Comparison of ENCODE assay signal across 31 cellular contexts in the genomic region with DNA sequence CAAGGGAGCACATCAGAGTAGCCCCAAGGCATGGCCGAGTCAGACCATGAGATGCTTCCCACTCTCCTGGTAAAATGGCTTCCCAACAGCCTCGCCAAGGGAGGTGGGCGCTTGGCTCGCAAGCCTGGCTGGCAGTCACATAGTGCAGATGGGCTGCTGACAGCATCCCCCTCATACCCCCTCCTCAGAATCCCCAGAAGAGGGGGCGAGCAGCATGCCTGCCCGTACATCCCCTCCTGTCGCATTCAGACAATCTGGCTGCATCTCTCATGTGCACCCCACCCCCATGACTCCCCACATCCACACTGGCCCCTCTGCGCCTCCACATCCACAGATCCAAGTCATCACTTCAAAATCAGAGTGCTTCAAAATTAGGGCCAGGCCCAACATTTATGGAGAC. TPM values are rescaled to one million over a fixed set of nuclear protein-coding genes. Genes with fewer than 3 reads are reported as not detected.
"Had no signal": no experiment of that assay in that cellular context is flagged by ENCODE, and none has a peak within 500 bp of the region (broad histone marks: within the 10 kb centered on the region; RNA-seq: fewer than 3 reads in every experiment).

No MANE protein-coding gene starts in this region.

- H3K27me3 Mint-ChIP-seq: stimulated activated memory B cell treated with anti-CD40 and anti-IgM and Interleukin-4, amounts not matched to agents 10 μg/mL and 1 μg/mL and 100 μg/mL, for 72 hours; stimulated activated naive B cell treated with anti-CD40 and anti-IgM and Interleukin-4, amounts not matched to agents 10 μg/mL and 1 μg/mL and 100 μg/mL, for 72 hours had no signal

- H3K4me1 Mint-ChIP-seq: stimulated activated effector memory CD8-positive, alpha-beta T cell treated with anti-CD3 and anti-CD28 coated beads, Interleukin-12 subunit alpha, Interleukin-12 subunit beta, amount 100 ng/mL, for 72 hours; stimulated activated memory B cell treated with anti-CD40 and anti-IgM and Interleukin-4, amounts not matched to agents 10 μg/mL and 1 μg/mL and 100 μg/mL, for 72 hours; stimulated activated naive B cell treated with anti-CD40 and anti-IgM and Interleukin-4, amounts not matched to agents 10 μg/mL and 1 μg/mL and 100 μg/mL, for 72 hours; stimulated activated naive CD8-positive, alpha-beta T cell treated with anti-CD3 and anti-CD28 coated beads, Interleukin-15, amount 100 ng/mL, for 72 hours had no signal

- H3K9me3 Mint-ChIP-seq: stimulated activated effector memory CD8-positive, alpha-beta T cell treated with anti-CD3 and anti-CD28 coated beads, Interleukin-12 subunit alpha, Interleukin-12 subunit beta, amount 100 ng/mL, for 72 hours; stimulated activated naive B cell treated with anti-CD40 and anti-IgM and Interleukin-4, amounts not matched to agents 10 μg/mL and 1 μg/mL and 100 μg/mL, for 72 hours; type B pancreatic cell had no signal

- H3K4me1 ChIP-seq: stomach, suprapubic skin, testis, thyroid gland, tibial artery, tibial nerve, transverse colon, upper lobe of left lung, upper lobe of right lung, uterus, vagina had no signal

- H3K36me3 ChIP-seq: stomach, suprapubic skin, thoracic aorta, thyroid gland, tibial artery, tibial nerve, transverse colon, upper lobe of left lung, upper lobe of right lung, uterus, vagina had no signal

- H3K36me3 Mint-ChIP-seq: stimulated activated effector memory CD8-positive, alpha-beta T cell treated with anti-CD3 and anti-CD28 coated beads, Interleukin-12 subunit alpha, Interleukin-12 subunit beta, amount 100 ng/mL, for 72 hours; stimulated activated memory B cell treated with anti-CD40 and anti-IgM and Interleukin-4, amounts not matched to agents 10 μg/mL and 1 μg/mL and 100 μg/mL, for 72 hours; stimulated activated naive B cell treated with anti-CD40 and anti-IgM and Interleukin-4, amounts not matched to agents 10 μg/mL and 1 μg/mL and 100 μg/mL, for 72 hours; type B pancreatic cell had no signal

- H3K27ac ChIP-seq: stomach, suprapubic skin, testis, thoracic aorta, thyroid gland, tibial artery, tibial nerve, transverse colon, upper lobe of left lung, upper lobe of right lung, uterus, vagina had no signal

- H3K27ac Mint-ChIP-seq: stimulated activated effector memory CD8-positive, alpha-beta T cell treated with anti-CD3 and anti-CD28 coated beads, Interleukin-12 subunit alpha, Interleukin-12 subunit beta, amount 100 ng/mL, for 72 hours; stimulated activated memory B cell treated with anti-CD40 and anti-IgM and Interleukin-4, amounts not matched to agents 10 μg/mL and 1 μg/mL and 100 μg/mL, for 72 hours; stimulated activated naive B cell treated with anti-CD40 and anti-IgM and Interleukin-4, amounts not matched to agents 10 μg/mL and 1 μg/mL and 100 μg/mL, for 72 hours; stimulated activated naive CD8-positive, alpha-beta T cell treated with anti-CD3 and anti-CD28 coated beads, Interleukin-15, amount 100 ng/mL, for 72 hours; stimulated activated naive CD8-positive, alpha-beta T cell treated with anti-CD3 and anti-CD28 coated beads, Interleukin-15, Interleukin-2, amounts not matched to agents 100 ng/mL and 50 ng/mL, for 24 hours; type B pancreatic cell had no signal

- H3K9me3 ChIP-seq: stomach, suprapubic skin, testis, thoracic aorta, thyroid gland, tibial artery, tibial nerve, transverse colon, upper lobe of left lung, upper lobe of right lung, uterus, vagina had no signal

- DNase-seq: stimulated activated CD4-positive, alpha-beta T cell treated with anti-CD3 and anti-CD28 coated beads, Interleukin-2, amount 100 ng/mL, for 48 hours; stimulated activated CD4-positive, alpha-beta T cell treated with anti-CD3 and anti-CD28 coated beads, Interleukin-4, amount 100 ng/mL, for 1 hour; stimulated activated CD4-positive, alpha-beta T cell treated with anti-CD3 and anti-CD28 coated beads, Interleukin-4, amount 100 ng/mL, for 24 hours; stimulated activated CD4-positive, alpha-beta T cell treated with anti-CD3 and anti-CD28 coated beads, Interleukin-4, amount 100 ng/mL, for 4 hours; stimulated activated CD8-positive, alpha-beta memory T cell treated with anti-CD3 and anti-CD28 coated beads, Interleukin-4, amount 100 ng/mL, for 48 hours; stimulated activated naive B cell treated with anti-CD40 and anti-IgM and Interleukin-4, amounts not matched to agents 10 μg/mL and 1 μg/mL and 100 μg/mL, for 72 hours; stimulated activated naive CD4-positive, alpha-beta T cell; stimulated activated naive CD4-positive, alpha-beta T cell treated with Interleukin-2 at 50 U/mL for 16 hours; stimulated activated naive CD8-positive, alpha-beta T cell treated with anti-CD3 and anti-CD28 coated beads, Interleukin-15, amount 100 ng/mL, for 72 hours; stimulated activated naive CD8-positive, alpha-beta T cell treated with anti-CD3 and anti-CD28 coated beads, Interleukin-15, Interleukin-2, amounts not matched to agents 100 U/mL and 50 U/mL, for 24 hours; stomach; substantia nigra; testis; thyroid gland; tibial artery; transverse colon; trophoblast cell; upper lobe of right lung; uterus had no signal

- H3K4me3 ChIP-seq: stomach, suprapubic skin, testis, thoracic aorta, thyroid gland, tibial artery, tibial nerve, transverse colon, upper lobe of left lung, upper lobe of right lung, uterus, vagina had no signal

- H3K4me3 Mint-ChIP-seq: stimulated activated effector memory CD8-positive, alpha-beta T cell treated with anti-CD3 and anti-CD28 coated beads, Interleukin-12 subunit alpha, Interleukin-12 subunit beta, amount 100 ng/mL, for 72 hours; stimulated activated memory B cell treated with anti-CD40 and anti-IgM and Interleukin-4, amounts not matched to agents 10 μg/mL and 1 μg/mL and 100 μg/mL, for 72 hours; stimulated activated naive B cell treated with anti-CD40 and anti-IgM and Interleukin-4, amounts not matched to agents 10 μg/mL and 1 μg/mL and 100 μg/mL, for 72 hours; stimulated activated naive CD8-positive, alpha-beta T cell treated with anti-CD3 and anti-CD28 coated beads, Interleukin-15, amount 100 ng/mL, for 72 hours; stimulated activated naive CD8-positive, alpha-beta T cell treated with anti-CD3 and anti-CD28 coated beads, Interleukin-15, Interleukin-2, amounts not matched to agents 100 ng/mL and 50 ng/mL, for 24 hours; type B pancreatic cell had no signal

- H3K27me3 ChIP-seq: stomach, suprapubic skin, testis, thyroid gland, tibial artery, tibial nerve, transverse colon, upper lobe of left lung, upper lobe of right lung, uterus, vagina had no signal

RNA-seq across cellular contexts. Expression of a gene that starts 54.0 kb away (rescaled TPM):
- total RNA-seq: stomach, subcutaneous adipose tissue, temporal lobe, thoracic aorta, thyroid gland, tibial nerve, transverse colon, upper lobe of left lung, upper lobe of right lung, urinary bladder, uterus, vagina had no signal
- polyA plus RNA-seq: stomach, urinary bladder had no signal
